In genomic region chr1:36420836-36421317, GRCh38 we compare ENCODE assay signal across 8 cellular contexts. TPM values are rescaled to one million over a fixed set of nuclear protein-coding genes. Genes with fewer than 3 reads are reported as not detected.
DNase-seq lines count a peak whose midpoint lies in the region; ATAC-seq and TF ChIP-seq lines count a peak whose summit lies in the region.

No MANE protein-coding gene starts in this region.

- POLR2A ChIA-PET in AG04450 (lab: Yijun Ruan, JAX): interaction anchor here (2.2 kb wide), 1 partner anchor 34 kb away, joined by 18 read pairs; the partner anchor contains the start of gene STK40

- peaks cover 0 to 7% (median 0%) of the 10 kb centered on the region in 4 donors for H3K36me3 ChIP-seq in transverse colon

- intact Hi-C loops in activated naive CD4-positive, alpha-beta T cell treated with anti-CD3 and anti-CD28 coated beads for 36 hours (cut with micrococcal nuclease): loop anchor here (1.0 to 2.0 kb wide), 7 partner anchors 24 to 322 kb away; partner anchors contain the start of genes LSM10 and TRAPPC3
- intact Hi-C loops in transverse colon (cut with DNase I; ENCODE audit: low total_unique reads): loop anchor here (5.0 kb wide), 1 partner anchor 324 kb away; no protein-coding TSS in a partner anchor

- peak overlapping the region; percentile 93 for H3K27ac Mint-ChIP-seq in activated naive CD4-positive, alpha-beta T cell treated with anti-CD3 and anti-CD28 coated beads for 36 hours

- H3K27ac ChIP-seq in AG04450 (ENCODE audit: low read depth, low read length) (no peak overlapping the region), transverse colon (peak overlapping the region in 3 of 4 donors; percentile 10 to 50 (median 15))

- CTCF ChIA-PET in AG04450 (lab: Charles Lee): interaction anchor here (1.0 to 3.1 kb wide), 7 partner anchors 8 to 272 kb away, joined by 3 to 34 read pairs (median 8); partner anchors contain the start of gene TRAPPC3
- CTCF ChIA-PET in activated naive CD4-positive, alpha-beta T cell treated with anti-CD3 and anti-CD28 coated beads for 36 hours (lab: Charles Lee): interaction anchor here (0.8 to 4.4 kb wide), 7 partner anchors 22 to 79 kb away, joined by 3 to 47 read pairs (median 6); no protein-coding TSS in a partner anchor

- in situ Hi-C loops in transverse colon (cut with MboI; ENCODE audit: low pct_ligation_motif_present in 1 of 4, low pct_unique_long_range_greater_than_20kb in 1 of 4, low sequenced_read_pairs in 3 of 4): loop anchor here in 3 of 4 donors (5.0 to 25.0 kb wide), 4 partner anchors 84 to 309 kb away; no protein-coding TSS in a partner anchor

- no peaks in the 10 kb centered on the region for H3K27me3 ChIP-seq in AG04450 (ENCODE audit: control insufficient read depth, insufficient read depth, low read length)
- H3K27me3 ChIP-seq in transverse colon: no peaks in the 10 kb centered on the region

- peak; percentile 69 for ATAC-seq in GM19467 (IDR thresholded peaks at IDR 0.05; ENCODE audit: unreplicated experiment)

- TF ChIP-seq CTCF in AG04450 (IDR thresholded peaks at IDR 0.05; ENCODE audit: low read depth, low read length) (peak; percentile 98), transverse colon (IDR thresholded peaks at IDR 0.05) (peak; percentile 91 to 95 (median 92))

- 20 to 60% methylated on average over 3 to 13 of the region's 13 CpGs for WGBS in transverse colon (ENCODE audit: low coverage in 1 of 2), 2 donors

- H3K9me3 Mint-ChIP-seq in activated naive CD4-positive, alpha-beta T cell treated with anti-CD3 and anti-CD28 coated beads for 36 hours: no peaks in the 10 kb centered on the region

- H3K4me1 Mint-ChIP-seq in activated naive CD4-positive, alpha-beta T cell treated with anti-CD3 and anti-CD28 coated beads for 36 hours (ENCODE audit: low read depth): peaks cover 20% of the 10 kb centered on the region

- DNase-seq in AG04450 (ENCODE audit: low read depth, low spot score) (peak; percentile 61), NCI-H128 (lab: John Stamatoyannopoulos, UW; ENCODE audit: unreplicated experiment) (peak; percentile 75), SKM-1 (lab: John Stamatoyannopoulos, UW; ENCODE audit: unreplicated experiment) (peak; percentile 89), glomerular endothelial cell (ENCODE audit: extremely low read depth, low read depth, low spot score) (peak; percentile 44), pons (ENCODE audit: low spot score) (peak; percentile 86), transverse colon (peak; percentile 93)
- DNase-seq in activated naive CD4-positive, alpha-beta T cell treated with anti-CD3 and anti-CD28 coated beads for 36 hours: peak; percentile 97

- no peaks in the 10 kb centered on the region for H3K27me3 Mint-ChIP-seq in activated naive CD4-positive, alpha-beta T cell treated with anti-CD3 and anti-CD28 coated beads for 36 hours (ENCODE audit: low read depth)

- no peak for TF ChIP-seq EP300 in transverse colon (IDR thresholded peaks at IDR 0.05; ENCODE audit: low read depth)

- H3K4me3 Mint-ChIP-seq in activated naive CD4-positive, alpha-beta T cell treated with anti-CD3 and anti-CD28 coated beads for 36 hours: peak overlapping the region; percentile 45

- H3K4me1 ChIP-seq in transverse colon: peaks cover 0 to 10% (median 3%) of the 10 kb centered on the region in 4 donors

- H3K9me3 ChIP-seq in AG04450 (ENCODE audit: control insufficient read depth, insufficient read depth, low read length): no peaks in the 10 kb centered on the region
- H3K9me3 ChIP-seq in transverse colon: no peaks in the 10 kb centered on the region

- no peak overlapping the region for H3K4me3 ChIP-seq in AG04450 (ENCODE audit: low read depth, low read length)
- no peak overlapping the region for H3K4me3 ChIP-seq in transverse colon

- H3K36me3 Mint-ChIP-seq in activated naive CD4-positive, alpha-beta T cell treated with anti-CD3 and anti-CD28 coated beads for 36 hours (ENCODE audit: low read depth): no peaks in the 10 kb centered on the region

- TF ChIP-seq POLR2A in transverse colon (IDR thresholded peaks at IDR 0.05): no peak

RNA-seq across cellular contexts. Expression of gene LSM10, which starts 23.2 kb away (rescaled TPM):
- polyA plus RNA-seq in AG04450 (2011; rRNA removed): 50.8 and 63.6 TPM in 2 replicates
- polyA minus RNA-seq in AG04450 (2011; rRNA and poly(A)+ RNA removed): 17.9 and 35.4 TPM in 2 replicates
- total RNA-seq in activated naive CD4-positive, alpha-beta T cell treated with anti-CD3 and anti-CD28 coated beads for 36 hours: 10 to 100 TPM; 33.5 to 36.5 TPM
- total RNA-seq in glomerular endothelial cell (29.1 and 29.8 TPM in 2 replicates), transverse colon (10 to 100 TPM in 3 of 4 donors, not detected in 1; 25.4 to 59.8 (median 32.9) TPM)

RNA-seq across cellular contexts. Expression of gene OSCP1, which starts 29.4 kb away (rescaled TPM):
- 7.9 and 8.1 TPM in 2 replicates for polyA plus RNA-seq in AG04450 (2011; rRNA removed)
- 6.9 and 10.3 TPM in 2 replicates for polyA minus RNA-seq in AG04450 (2011; rRNA and poly(A)+ RNA removed)
- total RNA-seq in activated naive CD4-positive, alpha-beta T cell treated with anti-CD3 and anti-CD28 coated beads for 36 hours: 1 to 10 TPM; 2.2 to 2.6 TPM
- total RNA-seq in glomerular endothelial cell (2.9 and 5.8 TPM in 2 replicates), transverse colon (1 to 10 TPM in 3 of 4 donors, not detected in 1; 1.2 to 4.8 (median 3.7) TPM)

RNA-seq across cellular contexts. Expression of gene STK40, which starts 35.2 kb away (rescaled TPM):
- polyA plus RNA-seq in AG04450 (2011; rRNA removed): 26.4 and 30.3 TPM in 2 replicates
- polyA minus RNA-seq in AG04450 (2011; rRNA and poly(A)+ RNA removed): 40.0 and 53.7 TPM in 2 replicates
- total RNA-seq in activated naive CD4-positive, alpha-beta T cell treated with anti-CD3 and anti-CD28 coated beads for 36 hours: 10 to 100 TPM; 39.6 to 40.6 TPM
- total RNA-seq in glomerular endothelial cell: 32.2 and 35.2 TPM in 2 replicates
- 100 to 1,000 TPM in 1 of 4 donors, 10 to 100 TPM in 3; 34.0 to 154 (median 44.3) TPM for total RNA-seq in transverse colon

RNA-seq across cellular contexts. Expression of gene MRPS15, which starts 43.3 kb away (rescaled TPM):
- polyA plus RNA-seq in AG04450 (2011; rRNA removed): 64.8 and 73.5 TPM in 2 replicates
- polyA minus RNA-seq in AG04450 (2011; rRNA and poly(A)+ RNA removed): 17.9 and 21.8 TPM in 2 replicates
- 100 to 1,000 TPM; 122 to 141 TPM for total RNA-seq in activated naive CD4-positive, alpha-beta T cell treated with anti-CD3 and anti-CD28 coated beads for 36 hours
- 59.2 and 82.6 TPM in 2 replicates for total RNA-seq in glomerular endothelial cell
- 10 to 100 TPM; 19.5 to 59.5 (median 42.4) TPM for total RNA-seq in transverse colon

Comparison
In these comparisons a context has a peak if more than half of its experiments do, and no peak if none do; other contexts are left out.
1. DNase-seq: peak in every context shown above with its lines; median percentile 97 in activated naive CD4-positive, alpha-beta T cell treated with anti-CD3 and anti-CD28 coated beads for 36 hours; 93 in transverse colon; 89 in SKM-1; 86 in pons; 75 in NCI-H128; 61 in AG04450; 44 in glomerular endothelial cell.